30 cellular contexts compared by ENCODE assay signal in the genomic region with DNA sequence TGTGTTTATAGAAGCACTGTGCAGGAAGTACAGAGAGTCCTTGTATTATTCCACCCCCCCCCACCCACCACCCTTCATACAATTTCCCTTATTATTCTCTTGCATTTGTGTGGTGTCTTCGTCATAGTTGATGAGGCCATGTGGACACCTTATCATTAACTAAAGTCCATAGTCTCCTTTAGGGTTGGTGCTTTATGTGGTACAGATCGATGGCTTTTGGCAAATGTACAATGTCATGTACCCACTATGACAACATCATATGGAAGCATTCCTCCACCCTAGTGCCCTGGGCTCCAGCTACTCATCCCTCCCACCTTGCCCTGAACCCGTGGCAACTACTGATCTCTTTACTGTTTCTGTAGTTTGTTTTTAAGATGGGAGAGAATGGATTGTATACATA.
"Had no signal": no experiment of that assay in that cellular context is flagged by ENCODE, and none has a peak within 500 bp of the region (broad histone marks: within the 10 kb centered on the region; RNA-seq: fewer than 3 reads in every experiment).

No MANE protein-coding gene starts in this region.

- H3K27ac ChIP-seq: body of pancreas, breast epithelium, cardiac muscle cell, colonic mucosa, esophagus muscularis mucosa, foreskin keratinocyte, gastrocnemius medialis had no signal

- H3K27me3 Mint-ChIP-seq: activated naive CD8-positive, alpha-beta T cell had no signal

- ATAC-seq: activated CD8-positive, alpha-beta T cell treated with anti-CD3 and anti-CD28 coated beads for 36 hours; activated T-cell treated with anti-CD3 and anti-CD28 coated beads, Interleukin-2, amount 50 U/mL, for 4 hours; activated T-helper 17 cell treated with anti-CD3 and anti-CD28 coated beads, Interleukin-2, amount 50 U/mL, for 72 hours; body of pancreas; foreskin keratinocyte; gastrocnemius medialis; WTC11 had no signal

- H3K4me1 ChIP-seq: body of pancreas, breast epithelium, colonic mucosa, foreskin keratinocyte, gastrocnemius medialis had no signal

- H3K4me3 Mint-ChIP-seq: activated CD8-positive, alpha-beta T cell treated with anti-CD3 and anti-CD28 coated beads for 36 hours; activated naive CD8-positive, alpha-beta T cell; activated T-cell treated with anti-CD3 and anti-CD28 coated beads, Interleukin-2, amount 50 U/mL, for 4 hours; activated T-helper 17 cell treated with anti-CD3 and anti-CD28 coated beads, Interleukin-2, amount 50 U/mL, for 72 hours; endodermal cell; WTC11 had no signal

- H3K9me3 Mint-ChIP-seq: activated CD8-positive, alpha-beta T cell treated with anti-CD3 and anti-CD28 coated beads for 36 hours; activated T-cell treated with anti-CD3 and anti-CD28 coated beads, Interleukin-2, amount 50 U/mL, for 4 hours; activated T-helper 17 cell treated with anti-CD3 and anti-CD28 coated beads, Interleukin-2, amount 50 U/mL, for 72 hours had no signal

- H3K27me3 ChIP-seq: body of pancreas, breast epithelium, cardiac muscle cell, colonic mucosa, dorsolateral prefrontal cortex, foreskin keratinocyte, gastrocnemius medialis had no signal

- H3K9me3 ChIP-seq: body of pancreas, breast epithelium, colonic mucosa, esophagus muscularis mucosa, gastrocnemius medialis had no signal

- H3K4me3 ChIP-seq: body of pancreas, breast epithelium, cardiac muscle cell, colonic mucosa, dorsolateral prefrontal cortex, esophagus muscularis mucosa, gastrocnemius medialis had no signal

- H3K27ac Mint-ChIP-seq: activated CD8-positive, alpha-beta T cell treated with anti-CD3 and anti-CD28 coated beads for 36 hours; activated naive CD8-positive, alpha-beta T cell; activated T-helper 17 cell treated with anti-CD3 and anti-CD28 coated beads, Interleukin-2, amount 50 U/mL, for 72 hours; endodermal cell; WTC11 had no signal

- H3K4me1 Mint-ChIP-seq: activated T-helper 17 cell treated with anti-CD3 and anti-CD28 coated beads, Interleukin-2, amount 50 U/mL, for 72 hours; endodermal cell; WTC11 had no signal

- H3K36me3 Mint-ChIP-seq: activated naive CD8-positive, alpha-beta T cell had no signal

- DNase-seq: activated CD4-positive, alpha-beta T cell treated with anti-CD3 and anti-CD28 coated beads for 1 hour; activated CD4-positive, alpha-beta T cell treated with anti-CD3 and anti-CD28 coated beads for 48 hours; activated CD4-positive, alpha-beta T cell treated with anti-CD3 and anti-CD28 coated beads, Interleukin-2, amount 50 U/mL, for 1 hour; activated CD4-positive, alpha-beta T cell treated with anti-CD3 and anti-CD28 coated beads, Interleukin-2, amount 50 U/mL, for 48 hours; activated CD8-positive, alpha-beta memory T cell treated with anti-CD3 and anti-CD28 coated beads for 24 hours; activated CD8-positive, alpha-beta T cell treated with anti-CD3 and anti-CD28 coated beads for 36 hours; activated effector memory CD4-positive, alpha-beta T cell treated with Interleukin-2 at 50 U/mL for 16 hours; activated gamma-delta T cell treated with Interleukin-2 at 50 U/mL for 16 hours; activated naive CD4-positive, alpha-beta T cell treated with anti-CD3 and anti-CD28 coated beads, Interleukin-2, amount 50 U/mL, for 16 hours; activated naive CD4-positive, alpha-beta T cell treated with Interleukin-2 at 50 U/mL for 16 hours; activated T-cell treated with anti-CD3 and anti-CD28 coated beads, Interleukin-2, amount 50 U/mL, for 4 hours; amniotic stem cell; aorta; body of pancreas; central memory CD4-positive, alpha-beta T cell; cerebellar nuclear complex; colonic mucosa; dorsolateral prefrontal cortex; effector memory CD4-positive, alpha-beta T cell; endodermal cell; erythroblast; foreskin keratinocyte; gastrocnemius medialis; T-helper 2 cell had no signal

- H3K36me3 ChIP-seq: breast epithelium, cardiac muscle cell, colonic mucosa, esophagus muscularis mucosa, gastrocnemius medialis had no signal
